ENCODE assay signal across 20 cellular contexts in the genomic region with DNA sequence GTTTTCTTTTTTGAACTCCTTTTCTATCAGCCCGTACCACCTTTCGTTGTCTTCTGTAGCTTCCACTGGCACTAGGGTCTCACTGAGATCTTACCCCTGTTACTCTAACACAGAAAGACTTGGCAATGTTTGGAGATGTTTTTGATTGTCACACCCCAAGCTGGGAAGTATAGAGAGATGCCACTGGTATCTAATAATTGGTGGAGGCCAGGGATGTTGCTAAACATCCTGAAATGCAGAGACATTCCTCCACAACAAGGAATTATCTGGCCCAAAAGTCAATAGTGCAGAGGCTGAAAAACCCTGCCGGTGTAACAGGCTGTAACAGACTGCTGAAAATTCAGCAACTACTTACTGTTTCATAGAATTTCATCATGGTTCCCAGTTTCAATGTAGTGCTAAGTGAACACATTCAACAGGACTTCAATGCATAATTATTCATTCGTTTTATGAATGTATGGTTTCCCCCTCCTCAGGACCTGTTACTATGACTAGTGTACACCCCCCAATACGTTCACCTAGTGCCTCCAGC.
"Had no signal": no experiment of that assay in that cellular context is flagged by ENCODE, and none has a peak within 500 bp of the region (broad histone marks: within the 10 kb centered on the region; RNA-seq: fewer than 3 reads in every experiment).

No MANE protein-coding gene starts in this region.

- H3K27me3 ChIP-seq: ascending aorta, breast epithelium, gastroesophageal sphincter, heart left ventricle, ovary, upper lobe of right lung had no signal

- H3K9me3 Mint-ChIP-seq: activated CD4-positive, alpha-beta T cell treated with anti-CD3 and anti-CD28 coated beads, Interleukin-2, amount 10 ng/mL, durations not matched to agents 24 days and 14 days; activated CD8-positive, alpha-beta T cell treated with anti-CD3 and anti-CD28 coated beads for 36 hours; activated naive CD4-positive, alpha-beta T cell treated with anti-CD3 and anti-CD28 coated beads, Interleukin-2, amount 10 ng/mL, durations not matched to agents 7 days and 5 days; activated T-cell treated with anti-CD3 and anti-CD28 coated beads, Interleukin-2, amount 50 U/mL, for 4 hours; stimulated activated memory B cell treated with anti-CD40 and anti-IgM and Interleukin-4, amounts not matched to agents 10 μg/mL and 1 μg/mL and 100 μg/mL, for 72 hours had no signal

- H3K4me1 ChIP-seq: ascending aorta, breast epithelium, gastroesophageal sphincter, heart left ventricle, left ventricle myocardium inferior, upper lobe of right lung had no signal

- H3K9me3 ChIP-seq: ascending aorta, breast epithelium, gastroesophageal sphincter, heart left ventricle, left ventricle myocardium inferior, ovary, upper lobe of right lung had no signal

- H3K4me1 Mint-ChIP-seq: activated CD4-positive, alpha-beta T cell treated with anti-CD3 and anti-CD28 coated beads, Interleukin-2, amount 10 ng/mL, durations not matched to agents 24 days and 14 days; naive B cell; stimulated activated memory B cell treated with anti-CD40 and anti-IgM and Interleukin-4, amounts not matched to agents 10 μg/mL and 1 μg/mL and 100 μg/mL, for 72 hours had no signal

- H3K4me3 ChIP-seq: ascending aorta, breast epithelium, gastroesophageal sphincter, heart left ventricle, left ventricle myocardium inferior, ovary, upper lobe of right lung had no signal

- H3K27ac ChIP-seq: ascending aorta, breast epithelium, gastroesophageal sphincter, heart left ventricle, left ventricle myocardium inferior, ovary, upper lobe of right lung had no signal

- DNase-seq: activated CD4-positive, alpha-beta T cell treated with anti-CD3 and anti-CD28 coated beads, Interleukin-2, amount 10 ng/mL, durations not matched to agents 24 days and 14 days; activated CD8-positive, alpha-beta T cell treated with anti-CD3 and anti-CD28 coated beads for 36 hours; activated effector memory CD4-positive, alpha-beta T cell treated with Interleukin-2 at 50 U/mL for 16 hours; activated naive CD4-positive, alpha-beta T cell treated with anti-CD3 and anti-CD28 coated beads, Interleukin-2, amount 10 ng/mL, durations not matched to agents 7 days and 5 days; activated T-cell treated with anti-CD3 and anti-CD28 coated beads, Interleukin-2, amount 50 U/mL, for 4 hours; dermis blood vessel endothelial cell; effector memory CD4-positive, alpha-beta T cell; heart left ventricle; left ventricle myocardium inferior; naive B cell; ovary; stimulated activated CD4-positive, alpha-beta T cell treated with anti-CD3 and anti-CD28 coated beads, Interleukin-4, amount 100 ng/mL, for 24 hours; T-helper 1 cell; T-helper 9 cell; upper lobe of right lung had no signal

- H3K27me3 Mint-ChIP-seq: activated CD4-positive, alpha-beta T cell treated with anti-CD3 and anti-CD28 coated beads, Interleukin-2, amount 10 ng/mL, durations not matched to agents 24 days and 14 days; activated CD8-positive, alpha-beta T cell treated with anti-CD3 and anti-CD28 coated beads for 36 hours; activated naive CD4-positive, alpha-beta T cell treated with anti-CD3 and anti-CD28 coated beads, Interleukin-2, amount 10 ng/mL, durations not matched to agents 7 days and 5 days; naive B cell; stimulated activated memory B cell treated with anti-CD40 and anti-IgM and Interleukin-4, amounts not matched to agents 10 μg/mL and 1 μg/mL and 100 μg/mL, for 72 hours had no signal

- H3K27ac Mint-ChIP-seq: activated CD4-positive, alpha-beta T cell treated with anti-CD3 and anti-CD28 coated beads, Interleukin-2, amount 10 ng/mL, durations not matched to agents 24 days and 14 days; activated CD8-positive, alpha-beta T cell treated with anti-CD3 and anti-CD28 coated beads for 36 hours; activated naive CD4-positive, alpha-beta T cell treated with anti-CD3 and anti-CD28 coated beads, Interleukin-2, amount 10 ng/mL, durations not matched to agents 7 days and 5 days; stimulated activated memory B cell treated with anti-CD40 and anti-IgM and Interleukin-4, amounts not matched to agents 10 μg/mL and 1 μg/mL and 100 μg/mL, for 72 hours had no signal

- ATAC-seq: activated CD8-positive, alpha-beta T cell treated with anti-CD3 and anti-CD28 coated beads for 36 hours; activated T-cell treated with anti-CD3 and anti-CD28 coated beads, Interleukin-2, amount 50 U/mL, for 4 hours; gastroesophageal sphincter; heart left ventricle; sciatic nerve; stimulated activated memory B cell treated with anti-CD40 and anti-IgM and Interleukin-4, amounts not matched to agents 10 μg/mL and 1 μg/mL and 100 μg/mL, for 72 hours; upper lobe of right lung had no signal

- H3K36me3 ChIP-seq: ovary had no signal

- H3K4me3 Mint-ChIP-seq: activated CD4-positive, alpha-beta T cell treated with anti-CD3 and anti-CD28 coated beads, Interleukin-2, amount 10 ng/mL, durations not matched to agents 24 days and 14 days; activated CD8-positive, alpha-beta T cell treated with anti-CD3 and anti-CD28 coated beads for 36 hours; activated naive CD4-positive, alpha-beta T cell treated with anti-CD3 and anti-CD28 coated beads, Interleukin-2, amount 10 ng/mL, durations not matched to agents 7 days and 5 days; activated T-cell treated with anti-CD3 and anti-CD28 coated beads, Interleukin-2, amount 50 U/mL, for 4 hours; naive B cell; stimulated activated memory B cell treated with anti-CD40 and anti-IgM and Interleukin-4, amounts not matched to agents 10 μg/mL and 1 μg/mL and 100 μg/mL, for 72 hours had no signal
